Comparison of ENCODE assay signal across 9 cellular contexts in the genomic region with DNA sequence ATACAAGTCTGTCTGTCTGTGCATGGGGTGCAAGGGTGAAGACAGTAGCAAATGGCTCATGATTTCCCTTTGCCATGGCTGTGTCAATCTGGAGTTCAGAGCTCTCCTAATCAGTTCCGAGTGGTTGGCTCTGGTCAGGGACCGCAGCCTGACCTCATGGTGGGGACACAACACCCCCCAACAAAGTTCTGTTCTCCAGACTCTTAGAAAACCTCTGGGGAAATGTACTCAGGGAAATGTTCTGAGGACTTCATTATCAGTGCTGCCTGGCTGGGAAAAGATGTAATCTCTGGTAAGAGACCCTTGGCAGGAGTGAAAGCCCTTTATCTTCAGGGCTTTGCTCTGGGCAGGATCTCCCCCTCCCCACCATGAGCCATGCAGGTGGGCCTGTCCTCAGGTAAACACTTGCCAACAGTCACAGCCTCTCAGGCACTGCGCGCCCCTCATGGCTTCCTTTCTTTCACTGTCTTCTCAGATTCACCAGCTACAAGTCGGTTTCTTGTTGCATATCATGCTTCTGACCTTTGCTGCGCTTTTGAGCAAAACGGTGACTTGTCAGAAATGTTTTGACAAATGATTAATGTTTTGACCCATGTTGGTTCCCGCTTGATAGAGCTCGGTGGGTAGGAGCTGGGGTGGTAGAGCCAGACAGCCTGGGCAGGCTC.
DNase-seq lines count a peak whose midpoint lies in the region; ATAC-seq and TF ChIP-seq lines count a peak whose summit lies in the region.
"Had no signal": no experiment of that assay in that cellular context is flagged by ENCODE, and none has a peak within 500 bp of the region (broad histone marks: within the 10 kb centered on the region; RNA-seq: fewer than 3 reads in every experiment).

No MANE protein-coding gene starts in this region.

- H3K9me3 Mint-ChIP-seq in chondrocyte (ENCODE audit: low read depth) (peaks cover 3% of the 10 kb centered on the region), osteocyte (ENCODE audit: unreplicated experiment) (peaks cover 3% of the 10 kb centered on the region)

- H3K4me3 Mint-ChIP-seq in chondrocyte (ENCODE audit: unreplicated experiment): no peak overlapping the region
- H3K4me3 Mint-ChIP-seq in osteocyte (ENCODE audit: unreplicated experiment): no peak overlapping the region

- no peak for TF ChIP-seq CTCF in chondrocyte (IDR thresholded peaks at IDR 0.05)
- TF ChIP-seq CTCF in upper lobe of right lung (IDR thresholded peaks at IDR 0.05): no peak
- no peak for TF ChIP-seq CTCF in osteocyte (IDR thresholded peaks at IDR 0.05)

- no peaks in the 10 kb centered on the region for H3K27me3 ChIP-seq in upper lobe of right lung

- H3K9me3 ChIP-seq in upper lobe of right lung: no peaks in the 10 kb centered on the region

- intact Hi-C loops in upper lobe of right lung (cut with DNase I): no loop called here

- H3K36me3 ChIP-seq in upper lobe of right lung: no peaks in the 10 kb centered on the region

- no peak overlapping the region for H3K4me3 ChIP-seq in upper lobe of right lung

- H3K4me1 ChIP-seq in upper lobe of right lung: peaks cover 32% of the 10 kb centered on the region

- H3K36me3 Mint-ChIP-seq in chondrocyte (ENCODE audit: low read depth) (peaks cover 5% of the 10 kb centered on the region), osteocyte (ENCODE audit: unreplicated experiment) (peaks cover 9% of the 10 kb centered on the region)

- H3K27me3 Mint-ChIP-seq in chondrocyte (ENCODE audit: low read depth) (no peaks in the 10 kb centered on the region), osteocyte (ENCODE audit: unreplicated experiment) (no peaks in the 10 kb centered on the region)

- peak overlapping the region; percentile 46 for H3K27ac Mint-ChIP-seq in chondrocyte (ENCODE audit: unreplicated experiment)
- H3K27ac Mint-ChIP-seq in osteocyte (ENCODE audit: unreplicated experiment): no peak overlapping the region

- peak overlapping the region; percentile 18 for H3K27ac ChIP-seq in upper lobe of right lung

- ATAC-seq in upper lobe of right lung: peak; percentile 11

- H3K4me1 Mint-ChIP-seq in chondrocyte (ENCODE audit: low read depth) (peaks cover 16% of the 10 kb centered on the region), osteocyte (ENCODE audit: unreplicated experiment) (peaks cover 4% of the 10 kb centered on the region)

- peak; percentile 44 for DNase-seq in activated T-cell treated with anti-CD3 and anti-CD28 coated beads for 24 hours (ENCODE audit: low read depth)
- no peak for DNase-seq in activated T-cell treated with anti-CD3 and anti-CD28 coated beads for 4 hours
- peak; percentile 51 for DNase-seq in OCI-M1 (lab: John Stamatoyannopoulos, UW)
- no peak for DNase-seq in chondrocyte (ENCODE audit: low spot score)
- DNase-seq in upper lobe of right lung: no peak
- DNase-seq in occipital lobe (lab: John Stamatoyannopoulos, UW): no peak
- no peak for DNase-seq in osteocyte (ENCODE audit: extremely low spot score, unreplicated experiment)
- DNase-seq in glomerular visceral epithelial cell (ENCODE audit: extremely low spot score): no peak
- DNase-seq: midbrain had no signal

Comparison
In these comparisons a context has a peak if more than half of its experiments do, and no peak if none do; other contexts are left out.
1. DNase-seq: peak in activated T-cell treated with anti-CD3 and anti-CD28 coated beads for 24 hours (single experiment) and OCI-M1 (single experiment); none in activated T-cell treated with anti-CD3 and anti-CD28 coated beads for 4 hours (single experiment), chondrocyte (single experiment), upper lobe of right lung (single experiment), occipital lobe (single experiment), osteocyte (single experiment) and glomerular visceral epithelial cell (single experiment).